In the genomic region with DNA sequence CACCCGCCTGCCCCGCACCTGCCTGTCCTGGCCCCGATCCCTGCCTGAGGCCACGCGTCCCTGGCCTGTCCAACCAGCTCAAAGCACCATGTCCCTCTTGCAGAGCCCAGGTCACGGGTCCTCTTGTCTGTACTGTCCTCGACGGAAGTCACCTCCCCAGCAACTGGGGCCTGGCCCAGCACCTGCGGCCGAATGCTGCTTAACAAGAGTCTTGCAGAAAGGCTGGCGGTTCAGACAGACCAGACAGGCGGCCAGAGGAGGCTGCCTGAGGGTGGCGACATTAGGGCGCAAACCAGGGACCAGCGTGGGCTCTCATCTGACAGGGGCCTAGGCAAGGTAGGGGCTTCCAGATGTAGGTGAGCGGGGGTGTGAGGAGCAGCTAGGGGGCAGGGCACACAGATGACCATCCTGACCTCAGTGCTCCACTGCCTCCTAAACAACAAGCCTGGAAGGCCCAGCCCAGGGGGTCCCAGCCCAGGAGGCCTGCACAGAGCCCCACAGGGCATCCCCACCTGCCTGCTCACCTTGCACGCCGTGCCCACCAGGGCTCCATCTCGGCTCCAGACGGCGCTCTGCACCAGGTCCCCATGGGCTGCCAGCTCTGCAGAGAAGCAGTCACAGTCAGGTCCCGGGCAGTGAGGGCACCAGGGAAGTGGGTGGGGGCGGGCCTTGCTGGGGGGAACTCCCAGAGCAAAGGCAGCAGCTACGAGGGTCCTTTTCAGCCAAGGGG, we compare ENCODE assay signal across 13 cellular contexts. TPM values are rescaled to one million over a fixed set of nuclear protein-coding genes. Genes with fewer than 3 reads are reported as not detected.
DNase-seq lines count a peak whose midpoint lies in the region; ATAC-seq, FAIRE-seq and TF ChIP-seq lines count a peak whose summit lies in the region.
"Had no signal": no experiment of that assay in that cellular context is flagged by ENCODE, and none has a peak within 500 bp of the region (broad histone marks: within the 10 kb centered on the region; RNA-seq: fewer than 3 reads in every experiment).

No MANE protein-coding gene starts in this region.

- TF ChIP-seq CTCF in RWPE1 (conservative IDR thresholded peaks at IDR 0.05; ENCODE audit: low read depth): no peak

- H3K9me3 Mint-ChIP-seq in memory B cell: no peaks in the 10 kb centered on the region
- H3K9me3 Mint-ChIP-seq: activated CD4-positive, alpha-beta memory T cell treated with anti-CD3 and anti-CD28 coated beads for 36 hours; nephron progenitor cell had no signal

- H3K27ac Mint-ChIP-seq in memory B cell: peak overlapping the region; percentile 88
- H3K27ac Mint-ChIP-seq: activated CD4-positive, alpha-beta memory T cell treated with anti-CD3 and anti-CD28 coated beads for 36 hours had no signal

- TF ChIP-seq POLR2A in GM12891 (IDR thresholded peaks at IDR 0.05; ENCODE audit: low read depth, low read length): no peak

- FAIRE-seq in GM12891 (lab: Jason Lieb, UNC): no peak
- FAIRE-seq: astrocyte, GM18507 had no signal

- ATAC-seq in memory B cell (ENCODE audit: low read depth) (peak; percentile 8), GM19395 (IDR thresholded peaks at IDR 0.05; ENCODE audit: unreplicated experiment) (no peak), HG03139 (IDR thresholded peaks at IDR 0.05; ENCODE audit: unreplicated experiment) (no peak)

- POLR2A ChIA-PET in RWPE1 (lab: Yijun Ruan, JAX; ENCODE audit: low non-redundant PET): no interaction called here

- H3K27ac ChIP-seq in RWPE1: 0 out of 2 replicates have a peak overlapping the region, but pooled peaks have one; percentile 32
- H3K27ac ChIP-seq: SJCRH30 had no signal

- CTCF ChIA-PET in RWPE1 (lab: Yijun Ruan, JAX): interaction anchor here (0.6 to 3.6 kb wide), 8 partner anchors 27 to 131 kb away, joined by 3 to 74 read pairs (median 4); no protein-coding TSS in a partner anchor

- H3K4me3 Mint-ChIP-seq in memory B cell: no peak overlapping the region
- H3K4me3 Mint-ChIP-seq: activated CD4-positive, alpha-beta memory T cell treated with anti-CD3 and anti-CD28 coated beads for 36 hours; nephron progenitor cell had no signal

- DNase-seq in GM12891 (ENCODE audit: insufficient read length, low spot score): peak; percentile 18
- DNase-seq in RWPE1 (ENCODE audit: low spot score): no peak
- no peak for DNase-seq in memory B cell (ENCODE audit: low spot score in 2 of 2)
- DNase-seq: GDM1, NCI-H1105, NCI-H2227 treated with DMSO at 0.1 percent for 48 hours had no signal

- H3K36me3 Mint-ChIP-seq in memory B cell: peaks cover 26% of the 10 kb centered on the region

- H3K4me1 Mint-ChIP-seq in memory B cell: peaks cover 19% of the 10 kb centered on the region

- no peaks in the 10 kb centered on the region for H3K27me3 Mint-ChIP-seq in memory B cell
- H3K27me3 Mint-ChIP-seq: activated CD4-positive, alpha-beta memory T cell treated with anti-CD3 and anti-CD28 coated beads for 36 hours had no signal

TF ChIP-seq in GM12891, 5 proteins besides CTCF, POLR2A, EP300 and RAD21:
- TF ChIP-seq POLR2AphosphoS5 (IDR thresholded peaks at IDR 0.05; ENCODE audit: low read depth, low read length) (peak; percentile 50), POU2F2 (IDR thresholded peaks at IDR 0.05; ENCODE audit: low read depth, low read length) (no peak)

RNA-seq across cellular contexts. Expression of a gene that starts 11.3 kb away (rescaled TPM):
- polyA plus RNA-seq in GM12891 (2012; ENCODE audit: low read depth, missing spikeins): 37.8 TPM

RNA-seq across cellular contexts. Expression of a gene that starts 20.5 kb away (rescaled TPM):
- 34.2 TPM for polyA plus RNA-seq in GM12891 (2012; ENCODE audit: low read depth, missing spikeins)

RNA-seq across cellular contexts. Expression of a gene that starts 33.5 kb away (rescaled TPM):
- 0.15 TPM for polyA plus RNA-seq in GM12891 (2012; ENCODE audit: low read depth, missing spikeins)

RNA-seq across cellular contexts. Expression of a gene that starts 54.0 kb away (rescaled TPM):
- 42.2 TPM for polyA plus RNA-seq in GM12891 (2012; ENCODE audit: low read depth, missing spikeins)
